ENCODE assay signal across 16 cellular contexts in genomic region chr9:124284237-124284831, GRCh38. TPM values are rescaled to one million over a fixed set of nuclear protein-coding genes. Genes with fewer than 3 reads are reported as not detected.
DNase-seq lines count a peak whose midpoint lies in the region; ATAC-seq, FAIRE-seq and TF ChIP-seq lines count a peak whose summit lies in the region.
"Had no signal": no experiment of that assay in that cellular context is flagged by ENCODE, and none has a peak within 500 bp of the region (broad histone marks: within the 10 kb centered on the region; RNA-seq: fewer than 3 reads in every experiment).

No MANE protein-coding gene starts in this region.

- peaks cover 10% of the 10 kb centered on the region for H3K4me1 Mint-ChIP-seq in CD4-positive, alpha-beta T cell (ENCODE audit: low read depth)

- peak overlapping the region; percentile 97 for H3K27ac ChIP-seq in ACC112 (ENCODE audit: low read depth, low read length)
- H3K27ac ChIP-seq in heart right ventricle: peak overlapping the region in 9 of 10 donors; percentile 3 to 85 (median 74)
- peak overlapping the region in 2 of 4 donors; percentile 70 to 86 for H3K27ac ChIP-seq in pancreas
- H3K27ac ChIP-seq in CD4-positive, alpha-beta T cell (ENCODE audit: low read depth, low read length): no peak overlapping the region

- POLR2A ChIA-PET in CD4-positive, alpha-beta T cell (lab: Charles Lee): no interaction called here

- ATAC-seq in heart right ventricle (peak in 4 of 8 donors; percentile 21 to 37 (median 32)), pancreas (peak in 3 of 4 donors; percentile 3 to 23 (median 17))
- no peak for ATAC-seq in CD4-positive, alpha-beta T cell (ENCODE audit: poor library complexity)
- ATAC-seq: activated naive CD4-positive, alpha-beta T cell treated with anti-CD3 and anti-CD28 coated beads, Interleukin-2, amount 50 U/mL, for 72 hours; esophagus mucosa; stimulated activated naive CD8-positive, alpha-beta T cell treated with anti-CD3 and anti-CD28 coated beads, Interleukin-15, Interleukin-2, amounts not matched to agents 100 U/mL and 50 U/mL, for 24 hours had no signal

- H3K9me3 ChIP-seq in adipocyte (ENCODE audit: control insufficient read depth, low read length) (no peaks in the 10 kb centered on the region), heart right ventricle (no peaks in the 10 kb centered on the region), pancreas (no peaks in the 10 kb centered on the region)
- no peaks in the 10 kb centered on the region for H3K9me3 ChIP-seq in CD4-positive, alpha-beta T cell (ENCODE audit: control insufficient read depth, low read length)

- H3K36me3 ChIP-seq in ACC112 (ENCODE audit: insufficient read depth, low read length) (peaks cover 13% of the 10 kb centered on the region; the same call in 1 of the 2 replicates), adipocyte (ENCODE audit: control insufficient read depth, insufficient read depth, low read length, severe bottlenecking) (peaks cover 6% of the 10 kb centered on the region), heart right ventricle (peaks cover 0 to 23% (median 0%) of the 10 kb centered on the region in 9 donors), pancreas (no peaks in the 10 kb centered on the region)

- TF ChIP-seq CTCF in heart right ventricle (IDR thresholded peaks at IDR 0.05) (no peak), pancreas (IDR thresholded peaks at IDR 0.05) (no peak)
- no peak for TF ChIP-seq CTCF in CD4-positive, alpha-beta T cell (IDR thresholded peaks at IDR 0.05)

- DNase-seq in adipocyte (ENCODE audit: low read depth) (no peak), heart right ventricle (peak; percentile 50 to 55), pancreas (no peak), GM19238 (ENCODE audit: insufficient read length, low spot score) (no peak), AG08395 (ENCODE audit: low spot score) (no peak)
- no peak for DNase-seq in effector CD4-positive, alpha-beta T cell
- no peak for DNase-seq in CD4-positive, alpha-beta T cell
- DNase-seq: activated CD4-positive, alpha-beta T cell treated with anti-CD3 and anti-CD28 coated beads, Interleukin-2, amount 10 ng/mL, durations not matched to agents 7 days and 5 days; Karpas-422; NCI-H510A; stimulated activated naive CD8-positive, alpha-beta T cell treated with anti-CD3 and anti-CD28 coated beads, Interleukin-15, Interleukin-2, amounts not matched to agents 100 U/mL and 50 U/mL, for 24 hours had no signal

- no peak for FAIRE-seq in pancreas (lab: Jason Lieb, UNC)
- FAIRE-seq: G401.6, H1 had no signal

- H3K27ac Mint-ChIP-seq in CD4-positive, alpha-beta T cell: no peak overlapping the region
- H3K27ac Mint-ChIP-seq: activated CD4-positive, alpha-beta T cell treated with anti-CD3 and anti-CD28 coated beads, Interleukin-2, amount 10 ng/mL, durations not matched to agents 7 days and 5 days had no signal

- H3K4me3 ChIP-seq in ACC112 (ENCODE audit: low read depth, low read length): no peak overlapping the region
- H3K4me3 ChIP-seq in adipocyte (ENCODE audit: low read length): peak overlapping the region; percentile 8
- no peak overlapping the region for H3K4me3 ChIP-seq in heart right ventricle
- H3K4me3 ChIP-seq in pancreas: no peak overlapping the region

- CTCF ChIA-PET in CD4-positive, alpha-beta T cell (lab: Charles Lee): no interaction called here

- H3K9ac ChIP-seq in adipocyte (ENCODE audit: low read length): peak overlapping the region; percentile 89

- H3K27me3 Mint-ChIP-seq in CD4-positive, alpha-beta T cell: peaks cover 3% of the 10 kb centered on the region
- H3K27me3 Mint-ChIP-seq: activated CD4-positive, alpha-beta T cell treated with anti-CD3 and anti-CD28 coated beads, Interleukin-2, amount 10 ng/mL, durations not matched to agents 7 days and 5 days had no signal

- intact Hi-C loops in heart right ventricle (cut with DNase I) (loop anchor here in 1 of 10 donors (5.0 kb wide), 1 partner anchor 33 kb away; no protein-coding TSS in a partner anchor), pancreas (cut with DNase I) (no loop called here)
- intact Hi-C loops in CD4-positive, alpha-beta T cell (cut with DNase I, micrococcal nuclease): no loop called here

- peaks cover 88% of the 10 kb centered on the region for H3K79me2 ChIP-seq in ACC112 (ENCODE audit: control insufficient read depth, insufficient read depth, low read length, unreplicated experiment)

- no peak overlapping the region for H3K4me3 Mint-ChIP-seq in CD4-positive, alpha-beta T cell
- H3K4me3 Mint-ChIP-seq: activated CD4-positive, alpha-beta T cell treated with anti-CD3 and anti-CD28 coated beads, Interleukin-2, amount 10 ng/mL, durations not matched to agents 7 days and 5 days had no signal

- H3K36me3 Mint-ChIP-seq in CD4-positive, alpha-beta T cell (ENCODE audit: low read depth): no peaks in the 10 kb centered on the region
- H3K36me3 Mint-ChIP-seq: activated naive CD4-positive, alpha-beta T cell treated with anti-CD3 and anti-CD28 coated beads, Interleukin-2, amount 50 U/mL, for 72 hours had no signal

- WGBS in heart right ventricle, 2 donors: 76 to 77% methylated on average over 18 of the region's 18 CpGs
- WGBS in pancreas, 2 donors: 56 to 57% methylated on average over 18 of the region's 18 CpGs

- peaks cover 80% of the 10 kb centered on the region for H3K4me1 ChIP-seq in ACC112 (ENCODE audit: control insufficient read depth, insufficient read depth, low read length, unreplicated experiment)
- peaks cover 87% of the 10 kb centered on the region for H3K4me1 ChIP-seq in adipocyte (ENCODE audit: control insufficient read depth, insufficient read depth, low read length)
- peaks cover 27 to 94% (median 65%) of the 10 kb centered on the region in 9 donors for H3K4me1 ChIP-seq in heart right ventricle
- peaks cover 3 to 50% (median 17%) of the 10 kb centered on the region in 3 donors for H3K4me1 ChIP-seq in pancreas

- no peaks in the 10 kb centered on the region for H3K9me3 Mint-ChIP-seq in CD4-positive, alpha-beta T cell
- H3K9me3 Mint-ChIP-seq: activated CD4-positive, alpha-beta T cell treated with anti-CD3 and anti-CD28 coated beads, Interleukin-2, amount 10 ng/mL, durations not matched to agents 7 days and 5 days; activated naive CD4-positive, alpha-beta T cell treated with anti-CD3 and anti-CD28 coated beads, Interleukin-2, amount 50 U/mL, for 72 hours had no signal

- H3K27me3 ChIP-seq in ACC112 (ENCODE audit: insufficient read depth, low read length) (no peaks in the 10 kb centered on the region), adipocyte (replicated peaks; ENCODE audit: control insufficient read depth, insufficient read depth, low read length) (no peaks in the 10 kb centered on the region), heart right ventricle (no peaks in the 10 kb centered on the region), pancreas (no peaks in the 10 kb centered on the region)
- H3K27me3 ChIP-seq in CD4-positive, alpha-beta T cell (ENCODE audit: control insufficient read depth, insufficient read depth, low read length): no peaks in the 10 kb centered on the region

- no peak overlapping the region for H2AFZ ChIP-seq in ACC112 (ENCODE audit: low read length, unreplicated experiment)

RNA-seq across cellular contexts. Expression of gene NEK6, which starts 26.6 kb away (rescaled TPM):
- total RNA-seq in heart right ventricle: 10 to 100 TPM in 4 of 10 donors, 1 to 10 TPM in 6; 4.6 to 22.4 (median 7.9) TPM
- 1 to 10 TPM; 1.9 to 2.1 TPM for polyA plus RNA-seq in heart right ventricle
- 10 to 100 TPM; 25.1 to 67.0 (median 34.2) TPM for total RNA-seq in pancreas
- 10 to 100 TPM in 1 of 2 donors, 1 to 10 TPM in 1; 7.8 to 12.5 TPM for polyA plus RNA-seq in pancreas
- total RNA-seq in CD4-positive, alpha-beta T cell: 1 to 10 TPM in 1 of 2 experiments, under 1 TPM in 1; 0.89 to 1.7 TPM

Comparison
In these comparisons a context has a peak if more than half of its experiments do, and no peak if none do; other contexts are left out.
1. DNase-seq: peak in heart right ventricle (2 of 2); none in adipocyte (single experiment), pancreas (0 of 6), GM19238 (single experiment), effector CD4-positive, alpha-beta T cell (single experiment), AG08395 (single experiment) and CD4-positive, alpha-beta T cell (0 of 10).